ENCODE assay signal across 10 cellular contexts in genomic region chr11:120229451-120230424, GRCh38. TPM values are rescaled to one million over a fixed set of nuclear protein-coding genes. Genes with fewer than 3 reads are reported as not detected.
DNase-seq lines count a peak whose midpoint lies in the region; ATAC-seq, FAIRE-seq and TF ChIP-seq lines count a peak whose summit lies in the region.
"Had no signal": no experiment of that assay in that cellular context is flagged by ENCODE, and none has a peak within 500 bp of the region (broad histone marks: within the 10 kb centered on the region; RNA-seq: fewer than 3 reads in every experiment).

No MANE protein-coding gene starts in this region.

- H3K36me3 Mint-ChIP-seq in activated CD4-positive, alpha-beta T cell treated with anti-CD3 and anti-CD28 coated beads, Interleukin-2, amount 10 ng/mL, durations not matched to agents 7 days and 5 days (ENCODE audit: low read depth) = no peaks in the 10 kb centered on the region
- H3K36me3 Mint-ChIP-seq: activated naive CD4-positive, alpha-beta T cell treated with anti-CD3 and anti-CD28 coated beads, Interleukin-2, amount 50 U/mL, for 72 hours had no signal

- ATAC-seq in HG03378 (IDR thresholded peaks at IDR 0.05; ENCODE audit: unreplicated experiment) (no peak), GM18868 (IDR thresholded peaks at IDR 0.05; ENCODE audit: unreplicated experiment) (no peak)

- H3K27ac Mint-ChIP-seq in activated CD4-positive, alpha-beta T cell treated with anti-CD3 and anti-CD28 coated beads, Interleukin-2, amount 10 ng/mL, durations not matched to agents 7 days and 5 days = no peak overlapping the region
- H3K27ac Mint-ChIP-seq: activated naive CD4-positive, alpha-beta T cell treated with anti-CD3 and anti-CD28 coated beads, Interleukin-2, amount 50 U/mL, for 72 hours had no signal

- TF ChIP-seq CTCF in GM12875 (IDR thresholded peaks at IDR 0.05; ENCODE audit: borderline replicate concordance, insufficient read depth, low read depth, low read length) (peak; percentile 52; the same call in 1 of the 2 replicates), kidney (IDR thresholded peaks at IDR 0.05; ENCODE audit: borderline replicate concordance, extremely low read depth, insufficient read depth) (peak; percentile 69)

- intact Hi-C loops in kidney (cut with DNase I) = loop anchor here (5.0 kb wide), 1 partner anchor 57 kb away; no protein-coding TSS in a partner anchor

- in situ Hi-C loops in ACHN (cut with HindIII; ENCODE audit: low pct_ligation_motif_present, low pct_unique_long_range_greater_than_20kb, low sequenced_read_pairs) (no loop called here), G401 (cut with HindIII; ENCODE audit: low sequenced_read_pairs) (no loop called here)

- peaks cover 0 to 5% of the 10 kb centered on the region in 2 donors for H3K4me1 ChIP-seq in kidney (ENCODE audit: control insufficient read depth in 1 of 2, insufficient read depth in 1 of 2, low read depth in 1 of 2, low read length in 2 of 2)
- H3K4me1 ChIP-seq: HAP-1 had no signal

- H3K9me3 Mint-ChIP-seq in activated CD4-positive, alpha-beta T cell treated with anti-CD3 and anti-CD28 coated beads, Interleukin-2, amount 10 ng/mL, durations not matched to agents 7 days and 5 days = no peaks in the 10 kb centered on the region
- H3K9me3 Mint-ChIP-seq: activated naive CD4-positive, alpha-beta T cell treated with anti-CD3 and anti-CD28 coated beads, Interleukin-2, amount 50 U/mL, for 72 hours had no signal

- peaks cover 10% of the 10 kb centered on the region for H3K27me3 Mint-ChIP-seq in activated CD4-positive, alpha-beta T cell treated with anti-CD3 and anti-CD28 coated beads, Interleukin-2, amount 10 ng/mL, durations not matched to agents 7 days and 5 days

- POLR2A ChIA-PET in activated CD4-positive, alpha-beta T cell treated with anti-CD3 and anti-CD28 coated beads, Interleukin-2, amount 10 ng/mL, durations not matched to agents 7 days and 5 days (lab: Charles Lee) = no interaction called here

- peak; percentile 32 for FAIRE-seq in kidney (lab: Jason Lieb, UNC)

- CTCF ChIA-PET in activated CD4-positive, alpha-beta T cell treated with anti-CD3 and anti-CD28 coated beads, Interleukin-2, amount 10 ng/mL, durations not matched to agents 7 days and 5 days (lab: Charles Lee) = interaction anchor here (0.9 to 1.1 kb wide), 2 partner anchors 13 to 15 kb away, joined by 3 to 5 read pairs; no protein-coding TSS in a partner anchor

- H3K4me1 Mint-ChIP-seq in activated CD4-positive, alpha-beta T cell treated with anti-CD3 and anti-CD28 coated beads, Interleukin-2, amount 10 ng/mL, durations not matched to agents 7 days and 5 days = no peaks in the 10 kb centered on the region

- no peaks in the 10 kb centered on the region for H3K9me3 ChIP-seq in kidney (ENCODE audit: control insufficient read depth in 1 of 2, low read length in 2 of 2)
- H3K9me3 ChIP-seq: HAP-1 had no signal

- DNase-seq in ACHN (peak; percentile 23), kidney (no peak), G401 (ENCODE audit: low spot score) (no peak), T-helper 1 cell (no peak)
- DNase-seq in activated CD4-positive, alpha-beta T cell treated with anti-CD3 and anti-CD28 coated beads, Interleukin-2, amount 10 ng/mL, durations not matched to agents 7 days and 5 days = peak; percentile 28

- H3K27ac ChIP-seq in kidney (ENCODE audit: low read depth in 2 of 2, low read length in 2 of 2) = no peak overlapping the region

- H3K36me3 ChIP-seq in kidney (ENCODE audit: control insufficient read depth in 1 of 2, insufficient read depth in 2 of 2, low read length in 2 of 2) = peaks cover 3 to 6% of the 10 kb centered on the region in 2 donors
- H3K36me3 ChIP-seq: HAP-1 had no signal

- H3K9ac ChIP-seq in kidney (ENCODE audit: low read length in 2 of 2) = no peak overlapping the region

- H3K4me3 ChIP-seq in GM12875 (ENCODE audit: low read depth, low read length) (no peak overlapping the region), kidney (ENCODE audit: low read length in 2 of 2) (no peak overlapping the region)
- H3K4me3 ChIP-seq: HAP-1 had no signal

- H3K4me3 Mint-ChIP-seq in activated CD4-positive, alpha-beta T cell treated with anti-CD3 and anti-CD28 coated beads, Interleukin-2, amount 10 ng/mL, durations not matched to agents 7 days and 5 days = no peak overlapping the region

RNA-seq across cellular contexts. Expression of gene POU2F3, which starts 10.2 kb away (rescaled TPM):
- total RNA-seq in activated CD4-positive, alpha-beta T cell treated with anti-CD3 and anti-CD28 coated beads, Interleukin-2, amount 10 ng/mL, durations not matched to agents 7 days and 5 days = not detected
- total RNA-seq in kidney = 0.85 TPM
- 1.2 TPM for polyA plus RNA-seq in kidney (ENCODE audit: insufficient read depth, low read depth, low replicate concordance)
- total RNA-seq in G401 (2014; rRNA removed; shearing (Covaris generic)) = not detected in 2 replicates
- total RNA-seq: activated naive CD4-positive, alpha-beta T cell treated with anti-CD3 and anti-CD28 coated beads, Interleukin-2, amount 50 U/mL, for 72 hours had no signal

RNA-seq across cellular contexts. Expression of gene OAF, which starts 18.9 kb away (rescaled TPM):
- total RNA-seq in activated CD4-positive, alpha-beta T cell treated with anti-CD3 and anti-CD28 coated beads, Interleukin-2, amount 10 ng/mL, durations not matched to agents 7 days and 5 days = 1 to 10 TPM; 1.7 to 3.4 TPM
- total RNA-seq in kidney = 48.2 TPM
- 78.1 TPM for polyA plus RNA-seq in kidney (ENCODE audit: insufficient read depth, low read depth, low replicate concordance)
- 13.8 and 18.3 TPM in 2 replicates for total RNA-seq in G401 (2014; rRNA removed; shearing (Covaris generic))

Comparison
In these comparisons a context has a peak if more than half of its experiments do, and no peak if none do; other contexts are left out.
1. DNase-seq: peak in ACHN (single experiment) and activated CD4-positive, alpha-beta T cell treated with anti-CD3 and anti-CD28 coated beads, Interleukin-2, amount 10 ng/mL, durations not matched to agents 7 days and 5 days (single experiment); none in kidney (single experiment), G401 (single experiment) and T-helper 1 cell (0 of 5).